21 cellular contexts compared by ENCODE assay signal in the genomic region with DNA sequence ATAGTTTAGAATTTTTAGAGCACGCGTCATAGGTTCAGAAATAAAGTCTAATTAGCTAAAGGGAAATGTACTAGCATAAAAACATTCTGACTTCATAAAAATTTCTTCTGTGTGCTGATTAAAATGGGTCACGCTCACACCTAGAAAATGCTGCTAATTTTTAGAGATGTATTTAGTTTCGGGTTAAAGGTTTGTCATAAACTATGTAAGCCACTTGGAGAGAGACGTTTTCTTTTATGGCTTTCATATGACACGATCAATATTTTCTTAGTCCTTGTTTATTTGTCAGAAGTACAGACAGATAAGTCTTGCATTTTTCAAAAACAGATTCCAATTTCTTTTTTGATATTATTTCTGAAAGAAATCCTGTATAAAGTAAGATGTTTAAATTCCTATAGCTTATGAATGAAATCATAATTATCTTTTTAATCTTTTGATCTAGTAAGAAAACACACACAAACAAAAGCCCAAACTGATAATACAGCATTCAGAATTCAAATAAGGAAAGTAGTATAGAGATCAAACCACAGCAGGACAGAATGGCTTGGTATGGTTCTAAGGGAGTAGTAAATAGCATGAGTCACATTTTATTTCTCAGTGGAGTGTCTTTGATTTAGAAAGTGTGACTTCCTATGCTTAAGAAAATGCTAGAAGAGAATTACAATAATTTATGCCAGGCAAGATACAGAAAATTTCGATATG.
DNase-seq lines count a peak whose midpoint lies in the region; ATAC-seq, FAIRE-seq and TF ChIP-seq lines count a peak whose summit lies in the region.
"Had no signal": no experiment of that assay in that cellular context is flagged by ENCODE, and none has a peak within 500 bp of the region (broad histone marks: within the 10 kb centered on the region; RNA-seq: fewer than 3 reads in every experiment).

No MANE protein-coding gene starts in this region.

- POLR2A ChIA-PET in K562 (lab: Yijun Ruan, JAX), result no interaction called here

- H4K20me1 ChIP-seq in K562 (replicated peaks; ENCODE audit: control insufficient read depth, insufficient read depth, low read length), result no peaks in the 10 kb centered on the region
- H4K20me1 ChIP-seq: BLaER1 treated with 17β-estradiol and CSF1 and Interleukin-3, amounts not matched to agents 10 nM and 100 nM had no signal

- peaks cover 3% of the 10 kb centered on the region for H3K36me3 Mint-ChIP-seq in mesothelial cell of epicardium

- no peak overlapping the region for H3K27ac Mint-ChIP-seq in mesothelial cell of epicardium

- intact Hi-C loops in K562 (cut with micrococcal nuclease), result no loop called here

- peak; percentile 23 for DNase-seq in COLO829 (ENCODE audit: low spot score)
- DNase-seq in LHCN-M2 (ENCODE audit: low read depth), result peak; percentile 19
- no peak for DNase-seq in K562 (ENCODE audit: extremely low read depth in 1 of 4, low spot score in 3 of 4)
- no peak for DNase-seq in mesothelial cell of epicardium (ENCODE audit: low spot score in 2 of 2, unreplicated experiment in 2 of 2)
- DNase-seq in CD1c-positive myeloid dendritic cell (ENCODE audit: extremely low spot score), result no peak
- DNase-seq in COLO668 (lab: John Stamatoyannopoulos, UW; ENCODE audit: unreplicated experiment), result no peak
- no peak for DNase-seq in T-helper 2 cell
- DNase-seq: MG63, NCI-H1092 treated with DMSO at 0.1 percent for 48 hours, NCI-H1694 treated with DMSO at 0.1 percent for 48 hours, NCI-H2107, NCI-H2227 treated with DMSO at 0.1 percent for 48 hours, NCI-H524, Right ventricle myocardium superior had no signal

- H3K4me1 Mint-ChIP-seq in mesothelial cell of epicardium, result peaks cover 3% of the 10 kb centered on the region

- in situ Hi-C loops in K562 (cut with MboI), result no loop called here

- peaks cover 15% of the 10 kb centered on the region for H3K9me3 Mint-ChIP-seq in mesothelial cell of epicardium

- ATAC-seq in K562, result peak; percentile 38
- ATAC-seq: SK-N-SH treated with all-trans-retinoic acid at 6 μM for 48 hours had no signal

- no TSS peak for BruUV-seq in K562 (replicated peaks; lab: Mats Ljungman, UMichigan)

- H3K9me3 ChIP-seq in K562 (replicated peaks; ENCODE audit: control insufficient read depth, insufficient read depth, low read depth, low read length), result no peaks in the 10 kb centered on the region
- H3K9me3 ChIP-seq: MG63 had no signal

- peaks cover 0 to 6% of the 10 kb centered on the region in 2 experiments; a peak in 2 of 5 replicates for H3K4me1 ChIP-seq in K562 (replicated peaks in 1 of 2; ENCODE audit: control insufficient read depth in 2 of 2, insufficient read depth in 2 of 2, low read length in 2 of 2)
- H3K4me1 ChIP-seq: BLaER1 treated with 17β-estradiol and CSF1 and Interleukin-3, amounts not matched to agents 10 nM and 100 nM had no signal

- no peak overlapping the region for H3K9ac ChIP-seq in K562 (ENCODE audit: insufficient read depth in 1 of 2, low read depth in 2 of 2, low read length in 2 of 2)
- H3K9ac ChIP-seq: BLaER1 treated with 17β-estradiol and CSF1 and Interleukin-3, amounts not matched to agents 10 nM and 100 nM had no signal

- H3K4me3 ChIP-seq in K562, result no peak overlapping the region
- H3K4me3 ChIP-seq: BLaER1 treated with 17β-estradiol and CSF1 and Interleukin-3, amounts not matched to agents 10 nM and 100 nM; MG63 had no signal

- CTCF ChIA-PET in K562 (lab: Yijun Ruan, JAX; ENCODE audit: low intra/inter-chr PET ratio), result no interaction called here

- no peaks in the 10 kb centered on the region for H3K9me1 ChIP-seq in K562 (ENCODE audit: control insufficient read depth, insufficient read depth, low read length)

- H3K4me2 ChIP-seq in K562 (ENCODE audit: insufficient read depth, low read length), result peak overlapping the region; percentile 9; the same call in 1 of the 2 replicates
- H3K4me2 ChIP-seq: BLaER1 treated with 17β-estradiol and CSF1 and Interleukin-3, amounts not matched to agents 10 nM and 100 nM had no signal

- TF ChIP-seq POLR2A in K562 (conservative IDR thresholded peaks at IDR 0.05), result no peak

- H3K36me3 ChIP-seq in K562 (ENCODE audit: control insufficient read depth, insufficient read depth, low read length), result no peaks in the 10 kb centered on the region
- H3K36me3 ChIP-seq: BLaER1 treated with 17β-estradiol and CSF1 and Interleukin-3, amounts not matched to agents 10 nM and 100 nM; MG63 had no signal

- TF ChIP-seq CTCF in K562 (IDR thresholded peaks at IDR 0.05 in 2 of 3, conservative IDR thresholded peaks at IDR 0.05 in 1 of 3; ENCODE audit: insufficient read depth in 2 of 3, low read depth in 1 of 3, low read length in 3 of 3) (no peak), mesothelial cell of epicardium (IDR thresholded peaks at IDR 0.05; ENCODE audit: unreplicated experiment) (no peak)

- no peak for FAIRE-seq in K562 (lab: Jason Lieb, UNC)
- peak; percentile 64 for FAIRE-seq in islet of Langerhans (lab: Jason Lieb, UNC)
- FAIRE-seq: A204.1, GM12892, H54, HTR-8/SVneo had no signal

- TF ChIP-seq RAD21 in K562 (CRISPR knock-in tag; conservative IDR thresholded peaks at IDR 0.05 in 1 of 2, IDR thresholded peaks at IDR 0.05 in 1 of 2), result no peak

- TF ChIP-seq EP300 in K562 (IDR thresholded peaks at IDR 0.05; ENCODE audit: low read length), result no peak

- no peaks in the 10 kb centered on the region for H3K79me2 ChIP-seq in K562 (ENCODE audit: control insufficient read depth, insufficient read depth, low read length)

- WGBS in K562 (ENCODE audit: insufficient coverage, low coverage, missing lambda C conversion rate), result 28% methylated on average over 7 of the region's 7 CpGs

- H3K4me3 Mint-ChIP-seq in mesothelial cell of epicardium, result no peak overlapping the region

- H3K27me3 ChIP-seq in K562 (ENCODE audit: control insufficient read depth in 2 of 2, insufficient read depth in 2 of 2, low read length in 2 of 2), result no peaks in the 10 kb centered on the region
- H3K27me3 ChIP-seq: BLaER1 treated with 17β-estradiol and CSF1 and Interleukin-3, amounts not matched to agents 10 nM and 100 nM; MG63 had no signal

- no peak overlapping the region for H3K27ac ChIP-seq in K562 (ENCODE audit: extremely low read depth, low read depth, low read length)
- H3K27ac ChIP-seq: BLaER1 treated with 17β-estradiol and CSF1 and Interleukin-3, amounts not matched to agents 10 nM and 100 nM had no signal

- H3K27me3 Mint-ChIP-seq in mesothelial cell of epicardium (ENCODE audit: low read depth), result no peaks in the 10 kb centered on the region

- peak overlapping the region; percentile 41; the same call in 1 of the 2 replicates for H2AFZ ChIP-seq in K562 (ENCODE audit: low read depth, low read length)

TF ChIP-seq in K562, 482 proteins besides CTCF, POLR2A, EP300 and RAD21:
- TF ChIP-seq ADNP (tag; IDR thresholded peaks at IDR 0.05), result 0 out of 2 replicates have a peak, but pooled peaks have one; percentile 9
- no peak for TF ChIP-seq ELF1 (tag; IDR thresholded peaks at IDR 0.05)

Comparison
In these comparisons a context has a peak if more than half of its experiments do, and no peak if none do; other contexts are left out.
1. DNase-seq: peak in COLO829 (single experiment) and LHCN-M2 (single experiment); none in K562 (0 of 4), mesothelial cell of epicardium (0 of 2), CD1c-positive myeloid dendritic cell (single experiment), COLO668 (single experiment) and T-helper 2 cell (0 of 5).